ENCODE assay signal across 36 cellular contexts in the genomic region with DNA sequence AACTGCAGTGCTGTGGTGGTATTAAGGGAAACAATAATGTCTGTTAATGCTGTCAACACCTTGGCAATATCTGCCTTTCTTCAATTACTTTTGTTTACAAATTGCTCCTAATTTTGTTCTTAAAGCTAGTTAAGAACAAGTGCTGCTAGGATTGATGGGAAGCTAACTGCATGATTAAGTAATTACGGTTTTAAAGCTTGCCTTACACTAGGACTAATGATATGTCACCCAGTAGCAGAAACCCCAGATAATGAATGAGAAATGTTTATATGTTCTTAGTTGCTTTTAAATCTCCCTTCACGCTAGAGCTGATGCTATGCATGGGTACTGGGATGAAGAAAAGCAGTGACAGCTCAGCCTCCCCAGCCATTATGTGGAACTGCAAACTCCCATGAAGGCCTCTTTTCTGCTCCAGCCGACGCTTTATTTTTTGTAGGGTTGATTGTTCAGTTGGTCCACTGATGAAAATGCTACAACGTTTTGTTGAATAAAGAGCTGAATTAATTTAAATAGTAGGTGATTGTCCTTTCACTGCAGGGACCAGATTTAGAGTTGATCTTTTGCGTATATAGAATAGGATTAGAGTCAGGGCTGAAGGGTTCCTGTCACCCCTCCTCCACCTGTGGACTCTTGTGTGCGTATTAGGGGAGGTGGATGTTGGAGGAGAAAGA.
"Had no signal": no experiment of that assay in that cellular context is flagged by ENCODE, and none has a peak within 500 bp of the region (broad histone marks: within the 10 kb centered on the region; RNA-seq: fewer than 3 reads in every experiment).

No MANE protein-coding gene starts in this region.

- H3K36me3 Mint-ChIP-seq: activated naive CD4-positive, alpha-beta T cell treated with anti-CD3 and anti-CD28 coated beads, Interleukin-2, amount 10 ng/mL, durations not matched to agents 7 days and 5 days; activated naive CD8-positive, alpha-beta T cell; brain; IgD-negative memory B cell; WTC11 had no signal

- DNase-seq: activated CD4-positive, alpha-beta T cell treated with anti-CD3 and anti-CD28 coated beads for 36 hours; activated CD4-positive, alpha-beta T cell treated with anti-CD3 and anti-CD28 coated beads, Interleukin-2, amount 10 ng/mL, durations not matched to agents 7 days and 5 days; activated CD4-positive, alpha-beta T cell treated with anti-CD3 and anti-CD28 coated beads, Interleukin-2, amount 50 U/mL, for 48 hours; activated CD8-positive, alpha-beta T cell treated with anti-CD3 and anti-CD28 coated beads, Interleukin-2, amount 10 ng/mL, durations not matched to agents 7 days and 5 days; activated effector memory CD4-positive, alpha-beta T cell treated with Interleukin-2 at 50 U/mL for 16 hours; activated naive CD4-positive, alpha-beta T cell treated with anti-CD3 and anti-CD28 coated beads, Interleukin-2, amount 10 ng/mL, durations not matched to agents 7 days and 5 days; activated naive CD8-positive, alpha-beta T cell treated with anti-CD3 and anti-CD28 coated beads, Interleukin-2, amount 50 U/mL, for 24 hours; activated T-cell treated with anti-CD3 and anti-CD28 coated beads for 4 hours; activated T-cell treated with anti-CD3 and anti-CD28 coated beads, Interleukin-2, amount 50 U/mL, for 48 hours; anterior cingulate cortex; central memory CD4-positive, alpha-beta T cell; Karpas-422; KBM-7; NCI-H1105; NCI-H146; NCI-H187; NCI-H2029 treated with DMSO at 0.1 percent for 48 hours; NCI-H2107; NCI-H2171; NCI-H510A; NCI-H526 treated with DMSO at 0.1 percent for 48 hours; NCI-H774; PC-9; SIG-M5; SW 1271; T-helper 1 cell; T-helper 2 cell; T-helper 9 cell had no signal

- H3K27me3 Mint-ChIP-seq: activated CD4-positive, alpha-beta T cell treated with anti-CD3 and anti-CD28 coated beads for 36 hours; activated CD4-positive, alpha-beta T cell treated with anti-CD3 and anti-CD28 coated beads, Interleukin-2, amount 10 ng/mL, durations not matched to agents 7 days and 5 days; activated naive CD4-positive, alpha-beta T cell treated with anti-CD3 and anti-CD28 coated beads, Interleukin-2, amount 10 ng/mL, durations not matched to agents 7 days and 5 days; activated naive CD8-positive, alpha-beta T cell; activated naive CD8-positive, alpha-beta T cell treated with anti-CD3 and anti-CD28 coated beads, Interleukin-2, amount 50 U/mL, for 24 hours; IgD-negative memory B cell had no signal

- H3K9me3 Mint-ChIP-seq: activated CD4-positive, alpha-beta T cell treated with anti-CD3 and anti-CD28 coated beads, Interleukin-2, amount 10 ng/mL, durations not matched to agents 7 days and 5 days; activated naive CD8-positive, alpha-beta T cell treated with anti-CD3 and anti-CD28 coated beads, Interleukin-2, amount 50 U/mL, for 24 hours; WTC11 had no signal

- FAIRE-seq: RCC 7860, TTC549 had no signal

- H3K4me3 ChIP-seq: PC-9 had no signal

- H3K4me3 Mint-ChIP-seq: activated CD4-positive, alpha-beta T cell treated with anti-CD3 and anti-CD28 coated beads for 36 hours; activated CD4-positive, alpha-beta T cell treated with anti-CD3 and anti-CD28 coated beads, Interleukin-2, amount 10 ng/mL, durations not matched to agents 7 days and 5 days; activated CD8-positive, alpha-beta T cell treated with anti-CD3 and anti-CD28 coated beads, Interleukin-2, amount 10 ng/mL, durations not matched to agents 7 days and 5 days; activated naive CD4-positive, alpha-beta T cell treated with anti-CD3 and anti-CD28 coated beads, Interleukin-2, amount 10 ng/mL, durations not matched to agents 7 days and 5 days; activated naive CD8-positive, alpha-beta T cell; activated naive CD8-positive, alpha-beta T cell treated with anti-CD3 and anti-CD28 coated beads, Interleukin-2, amount 50 U/mL, for 24 hours; brain; IgD-negative memory B cell; WTC11 had no signal

- H3K27ac Mint-ChIP-seq: activated CD4-positive, alpha-beta T cell treated with anti-CD3 and anti-CD28 coated beads for 36 hours; activated CD4-positive, alpha-beta T cell treated with anti-CD3 and anti-CD28 coated beads, Interleukin-2, amount 10 ng/mL, durations not matched to agents 7 days and 5 days; activated CD8-positive, alpha-beta T cell treated with anti-CD3 and anti-CD28 coated beads, Interleukin-2, amount 10 ng/mL, durations not matched to agents 7 days and 5 days; activated naive CD4-positive, alpha-beta T cell treated with anti-CD3 and anti-CD28 coated beads, Interleukin-2, amount 10 ng/mL, durations not matched to agents 7 days and 5 days; activated naive CD8-positive, alpha-beta T cell; activated naive CD8-positive, alpha-beta T cell treated with anti-CD3 and anti-CD28 coated beads, Interleukin-2, amount 50 U/mL, for 24 hours; IgD-negative memory B cell; WTC11 had no signal

- ATAC-seq: activated CD4-positive, alpha-beta T cell treated with anti-CD3 and anti-CD28 coated beads for 36 hours; activated CD4-positive, CD25-positive, alpha-beta regulatory T cell treated with anti-CD3 and anti-CD28 coated beads, Interleukin-2, amount 50 U/mL, for 24 hours; activated CD8-positive, alpha-beta T cell treated with anti-CD3 and anti-CD28 coated beads, Interleukin-2, amount 10 ng/mL, durations not matched to agents 7 days and 5 days; activated naive CD8-positive, alpha-beta T cell treated with anti-CD3 and anti-CD28 coated beads, Interleukin-2, amount 50 U/mL, for 24 hours; Right ventricle myocardium inferior; WTC11 had no signal

- H3K4me1 Mint-ChIP-seq: activated CD4-positive, alpha-beta T cell treated with anti-CD3 and anti-CD28 coated beads for 36 hours; activated CD4-positive, alpha-beta T cell treated with anti-CD3 and anti-CD28 coated beads, Interleukin-2, amount 10 ng/mL, durations not matched to agents 7 days and 5 days; activated naive CD4-positive, alpha-beta T cell treated with anti-CD3 and anti-CD28 coated beads, Interleukin-2, amount 10 ng/mL, durations not matched to agents 7 days and 5 days; activated naive CD8-positive, alpha-beta T cell treated with anti-CD3 and anti-CD28 coated beads, Interleukin-2, amount 50 U/mL, for 24 hours; IgD-negative memory B cell had no signal
